ENCODE assay signal across 25 cellular contexts in genomic region chr2:79082987-79083386, GRCh38. TPM values are rescaled to one million over a fixed set of nuclear protein-coding genes. Genes with fewer than 3 reads are reported as not detected.
DNase-seq lines count a peak whose midpoint lies in the region; ATAC-seq, FAIRE-seq and TF ChIP-seq lines count a peak whose summit lies in the region.
"Had no signal": no experiment of that assay in that cellular context is flagged by ENCODE, and none has a peak within 500 bp of the region (broad histone marks: within the 10 kb centered on the region; RNA-seq: fewer than 3 reads in every experiment).

No MANE protein-coding gene starts in this region.

- H3K36me3 ChIP-seq in BE2C (no peaks in the 10 kb centered on the region), pancreas (no peaks in the 10 kb centered on the region)
- H3K36me3 ChIP-seq: BLaER1 treated with 17β-estradiol and CSF1 and Interleukin-3, amounts not matched to agents 10 nM and 100 nM had no signal

- H3K4me3 ChIP-seq in BE2C (ENCODE audit: low read depth, low read length) (no peak overlapping the region), pancreas (no peak overlapping the region)
- H3K4me3 ChIP-seq: BLaER1 treated with 17β-estradiol and CSF1 and Interleukin-3, amounts not matched to agents 10 nM and 100 nM had no signal

- intact Hi-C loops in pancreas (cut with DNase I), result no loop called here

- no peak for ATAC-seq in pancreas
- ATAC-seq: CD8-positive, alpha-beta T cell; HCT116 had no signal

- WGBS in pancreas, 2 donors, result 85 to 89% methylated on average over 5 of the region's 5 CpGs

- no peak for TF ChIP-seq CTCF in BE2C (IDR thresholded peaks at IDR 0.05; ENCODE audit: low read depth, low read length)
- no peak for TF ChIP-seq CTCF in pancreas (IDR thresholded peaks at IDR 0.05)

- H3K4me1 ChIP-seq in BE2C (peaks cover 4% of the 10 kb centered on the region), pancreas (no peaks in the 10 kb centered on the region)

- DNase-seq in NCI-H1417 (lab: John Stamatoyannopoulos, UW) (peak in 2 of 3 experiments; percentile 0), NCI-H1417 treated with DMSO at 0.1 percent for 48 hours (lab: John Stamatoyannopoulos, UW) (no peak), BE2C (peak; percentile 14), NCI-H524 treated with DMSO at 0.1 percent for 48 hours (lab: John Stamatoyannopoulos, UW) (peak; percentile 0), pancreas (peak in 5 of 6 donors; percentile 35 to 79 (median 47)), D341Med (ENCODE audit: low spot score) (no peak)
- no peak for DNase-seq in effector CD8-positive, alpha-beta T cell (lab: John Stamatoyannopoulos, UW)
- DNase-seq: 8988T; Calu3; CD8-positive, alpha-beta T cell; DMS 273 treated with DMSO at 0.1 percent for 48 hours; DMS53; GDM1; GOT3; H7; HFFc6 had no signal

- H3K27me3 ChIP-seq in BE2C, result no peaks in the 10 kb centered on the region
- no peaks in the 10 kb centered on the region for H3K27me3 ChIP-seq in pancreas
- H3K27me3 ChIP-seq: BLaER1 treated with 17β-estradiol and CSF1 and Interleukin-3, amounts not matched to agents 10 nM and 100 nM had no signal

- peak overlapping the region in 1 of 4 donors; percentile 25 for H3K27ac ChIP-seq in pancreas
- H3K27ac ChIP-seq: BLaER1 treated with 17β-estradiol and CSF1 and Interleukin-3, amounts not matched to agents 10 nM and 100 nM; HL-60 had no signal

- no peak for FAIRE-seq in pancreas (lab: Jason Lieb, UNC)
- FAIRE-seq: GM12892, GM18507 had no signal

- H3K9me3 ChIP-seq in BE2C (no peaks in the 10 kb centered on the region), pancreas (no peaks in the 10 kb centered on the region)
- H3K9me3 ChIP-seq: BLaER1 treated with 17β-estradiol and CSF1 and Interleukin-3, amounts not matched to agents 10 nM and 100 nM had no signal

RNA-seq across cellular contexts. Expression of gene REG1B, which starts 4.8 kb away (rescaled TPM):
- polyA plus RNA-seq in BE2C (2012; ENCODE audit: insufficient read depth, insufficient read length, low read depth), result not detected
- total RNA-seq in pancreas, result over 10,000 TPM in 4 of 6 donors, 1,000 to 10,000 TPM in 2; 3,724 to 34,839 (median 13,358) TPM
- polyA plus RNA-seq in pancreas, result over 10,000 TPM in 1 of 2 donors, 1,000 to 10,000 TPM in 1; 6,505 to 20,052 TPM
- total RNA-seq: A673; Calu3; CD8-positive, alpha-beta T cell; Daoy; H7; HFFc6; HT1080 had no signal
- polyA plus RNA-seq: AG04450 had no signal

RNA-seq across cellular contexts. Expression of gene REG1A, which starts 37.3 kb away (rescaled TPM):
- not detected for polyA plus RNA-seq in BE2C (2012; ENCODE audit: insufficient read depth, insufficient read length, low read depth)
- total RNA-seq in pancreas, result over 10,000 TPM; 22,488 to 42,835 (median 29,951) TPM
- over 10,000 TPM; 18,817 to 70,084 TPM for polyA plus RNA-seq in pancreas
- total RNA-seq: A673; Calu3; CD8-positive, alpha-beta T cell; HFFc6; HT1080 had no signal
- polyA plus RNA-seq: AG04450 had no signal

RNA-seq across cellular contexts. Expression of gene REG3G, which starts 57.5 kb away (rescaled TPM):
- polyA plus RNA-seq in BE2C (2012; ENCODE audit: insufficient read depth, insufficient read length, low read depth), result not detected
- total RNA-seq in pancreas, result 1,000 to 10,000 TPM in 4 of 6 donors, 100 to 1,000 TPM in 1, 10 to 100 TPM in 1; 46.6 to 5,387 (median 1,714) TPM
- 100 to 1,000 TPM in 1 of 2 donors, 10 to 100 TPM in 1; 73.2 to 997 TPM for polyA plus RNA-seq in pancreas
- total RNA-seq: A673; Calu3; CD8-positive, alpha-beta T cell; Daoy; H7; HFFc6 had no signal
- polyA plus RNA-seq: AG04450 had no signal

Comparison
In these comparisons a context has a peak if more than half of its experiments do, and no peak if none do; other contexts are left out.
1. DNase-seq: peak in NCI-H1417 (2 of 3), BE2C (single experiment), NCI-H524 treated with DMSO at 0.1 percent for 48 hours (single experiment) and pancreas (5 of 6); none in NCI-H1417 treated with DMSO at 0.1 percent for 48 hours (single experiment), D341Med (single experiment) and effector CD8-positive, alpha-beta T cell (single experiment).